In the genomic region with DNA sequence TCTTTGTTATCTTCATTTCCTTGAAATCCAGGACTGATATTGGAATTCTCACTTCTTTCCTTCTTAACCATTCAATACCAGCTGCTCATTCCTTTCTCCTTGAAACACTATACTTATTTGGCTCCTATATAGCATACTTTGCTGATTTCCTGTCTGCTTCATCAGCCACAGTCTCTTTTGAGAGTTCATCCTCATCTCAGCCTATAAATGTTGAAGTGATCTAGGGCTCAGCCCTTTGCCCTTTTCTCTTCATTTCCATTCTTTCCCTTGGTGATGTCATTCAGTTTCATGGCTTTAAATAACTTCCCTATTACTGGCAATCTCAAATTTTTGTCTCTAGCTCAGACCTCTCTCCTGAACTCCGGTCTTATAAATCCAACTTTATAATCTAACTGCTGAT, we compare ENCODE assay signal across 1 cellular context.
TF ChIP-seq lines count a peak whose summit lies in the region.

No MANE protein-coding gene starts in this region.

TF ChIP-seq in SK-N-SH, 30 proteins besides CTCF, POLR2A, EP300 and RAD21 (continued from another document):
- TF ChIP-seq, protein P1, sequence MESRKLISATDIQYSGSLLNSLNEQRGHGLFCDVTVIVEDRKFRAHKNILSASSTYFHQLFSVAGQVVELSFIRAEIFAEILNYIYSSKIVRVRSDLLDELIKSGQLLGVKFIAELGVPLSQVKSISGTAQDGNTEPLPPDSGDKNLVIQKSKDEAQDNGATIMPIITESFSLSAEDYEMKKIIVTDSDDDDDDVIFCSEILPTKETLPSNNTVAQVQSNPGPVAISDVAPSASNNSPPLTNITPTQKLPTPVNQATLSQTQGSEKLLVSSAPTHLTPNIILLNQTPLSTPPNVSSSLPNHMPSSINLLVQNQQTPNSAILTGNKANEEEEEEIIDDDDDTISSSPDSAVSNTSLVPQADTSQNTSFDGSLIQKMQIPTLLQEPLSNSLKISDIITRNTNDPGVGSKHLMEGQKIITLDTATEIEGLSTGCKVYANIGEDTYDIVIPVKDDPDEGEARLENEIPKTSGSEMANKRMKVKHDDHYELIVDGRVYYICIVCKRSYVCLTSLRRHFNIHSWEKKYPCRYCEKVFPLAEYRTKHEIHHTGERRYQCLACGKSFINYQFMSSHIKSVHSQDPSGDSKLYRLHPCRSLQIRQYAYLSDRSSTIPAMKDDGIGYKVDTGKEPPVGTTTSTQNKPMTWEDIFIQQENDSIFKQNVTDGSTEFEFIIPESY (IDR thresholded peaks at IDR 0.05; ENCODE audit: borderline replicate concordance, low read depth) = no peak
- no peak for TF ChIP-seq NRF1 (IDR thresholded peaks at IDR 0.05; ENCODE audit: low read depth, low read length)
- TF ChIP-seq, protein P2, sequence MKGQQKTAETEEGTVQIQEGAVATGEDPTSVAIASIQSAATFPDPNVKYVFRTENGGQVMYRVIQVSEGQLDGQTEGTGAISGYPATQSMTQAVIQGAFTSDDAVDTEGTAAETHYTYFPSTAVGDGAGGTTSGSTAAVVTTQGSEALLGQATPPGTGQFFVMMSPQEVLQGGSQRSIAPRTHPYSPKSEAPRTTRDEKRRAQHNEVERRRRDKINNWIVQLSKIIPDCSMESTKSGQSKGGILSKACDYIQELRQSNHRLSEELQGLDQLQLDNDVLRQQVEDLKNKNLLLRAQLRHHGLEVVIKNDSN (IDR thresholded peaks at IDR 0.05; ENCODE audit: borderline replicate concordance, low read depth) = no peak
TF ChIP-seq in SK-N-SH: peak in this region for 0.
